In genomic region chr16:82726306-82726705, GRCh38 we compare ENCODE assay signal across 3 cellular contexts.
"Had no signal": no experiment of that assay in that cellular context is flagged by ENCODE, and none has a peak within 500 bp of the region (broad histone marks: within the 10 kb centered on the region; RNA-seq: fewer than 3 reads in every experiment).

No MANE protein-coding gene starts in this region.

- H3K4me3 ChIP-seq: GM12878 had no signal

- DNase-seq: GDM1, GF-D8 had no signal

- ATAC-seq: GM12878 had no signal
